ENCODE assay signal across 29 cellular contexts in genomic region chr20:64155258-64156135, GRCh38. TPM values are rescaled to one million over a fixed set of nuclear protein-coding genes. Genes with fewer than 3 reads are reported as not detected.
DNase-seq lines count a peak whose midpoint lies in the region; ATAC-seq and TF ChIP-seq lines count a peak whose summit lies in the region.
"Had no signal": no experiment of that assay in that cellular context is flagged by ENCODE, and none has a peak within 500 bp of the region (broad histone marks: within the 10 kb centered on the region; RNA-seq: fewer than 3 reads in every experiment).

No MANE protein-coding gene starts in this region.

- TF ChIP-seq CTCF in BE2C (IDR thresholded peaks at IDR 0.05; ENCODE audit: low read depth, low read length) (0 out of 2 replicates have a peak, but pooled peaks have one; percentile 6), lower lobe of right lung (IDR thresholded peaks at IDR 0.05) (no peak)

- DNase-seq in BE2C, result peak; percentile 70
- peak; percentile 58 for DNase-seq in H7
- peak; percentile 31 for DNase-seq in lower lobe of right lung
- DNase-seq in NCI-H1436 treated with DMSO at 0.1 percent for 48 hours (lab: John Stamatoyannopoulos, UW), result no peak
- no peak for DNase-seq in stimulated activated effector memory CD8-positive, alpha-beta T cell treated with anti-CD3 and anti-CD28 coated beads, Interleukin-12 subunit alpha, Interleukin-12 subunit beta, amount 100 ng/mL, for 72 hours (ENCODE audit: low spot score in 2 of 2)
- DNase-seq in stimulated activated CD4-positive, alpha-beta T cell treated with anti-CD3 and anti-CD28 coated beads, Interleukin-1b, Interleukin-23, amount 100 ng/mL, for 48 hours, result no peak
- DNase-seq: activated CD4-positive, alpha-beta memory T cell treated with anti-CD3 and anti-CD28 coated beads, Interleukin-2, amount 10 ng/mL, durations not matched to agents 7 days and 5 days; body of pancreas; effector CD8-positive, alpha-beta T cell; foreskin fibroblast; heart right ventricle; HFFc6; KG1; left cardiac atrium; MM.1S; NCI-H1694 treated with DMSO at 0.1 percent for 48 hours; NCI-H774; spleen; stimulated activated CD4-positive, alpha-beta T cell treated with anti-CD3 and anti-CD28 coated beads, Interleukin-4, amount 100 ng/mL, for 24 hours; stimulated activated naive CD4-positive, alpha-beta T cell treated with Interleukin-2 at 50 U/mL for 16 hours; T1000; testis had no signal

- no peak overlapping the region for H3K27ac ChIP-seq in lower lobe of right lung
- H3K27ac ChIP-seq: body of pancreas, heart right ventricle, testis, vagina had no signal

- H3K4me3 ChIP-seq in BE2C (ENCODE audit: low read depth, low read length) (no peak overlapping the region), H7 (ENCODE audit: insufficient read depth, low read depth, low read length) (no peak overlapping the region), lower lobe of right lung (no peak overlapping the region)
- H3K4me3 ChIP-seq: body of pancreas, heart right ventricle, spleen, testis, vagina had no signal

- H3K9me3 Mint-ChIP-seq in stimulated activated effector memory CD8-positive, alpha-beta T cell treated with anti-CD3 and anti-CD28 coated beads, Interleukin-12 subunit alpha, Interleukin-12 subunit beta, amount 100 ng/mL, for 72 hours, result no peaks in the 10 kb centered on the region
- H3K9me3 Mint-ChIP-seq: activated CD4-positive, alpha-beta memory T cell treated with anti-CD3 and anti-CD28 coated beads, Interleukin-2, amount 10 ng/mL, durations not matched to agents 7 days and 5 days; HFFc6 had no signal

- no peaks in the 10 kb centered on the region for H3K27me3 ChIP-seq in BE2C
- H3K27me3 ChIP-seq in H7 (ENCODE audit: control insufficient read depth, insufficient read depth, low read length), result peaks cover 2% of the 10 kb centered on the region
- peaks cover 25% of the 10 kb centered on the region for H3K27me3 ChIP-seq in lower lobe of right lung (ENCODE audit: low read depth)
- H3K27me3 ChIP-seq: body of pancreas, testis, vagina had no signal

- no peak overlapping the region for H3K27ac Mint-ChIP-seq in stimulated activated effector memory CD8-positive, alpha-beta T cell treated with anti-CD3 and anti-CD28 coated beads, Interleukin-12 subunit alpha, Interleukin-12 subunit beta, amount 100 ng/mL, for 72 hours
- H3K27ac Mint-ChIP-seq: activated CD4-positive, alpha-beta memory T cell treated with anti-CD3 and anti-CD28 coated beads, Interleukin-2, amount 10 ng/mL, durations not matched to agents 7 days and 5 days; CD14-positive monocyte; HFFc6 had no signal

- no peaks in the 10 kb centered on the region for H3K36me3 ChIP-seq in BE2C
- no peaks in the 10 kb centered on the region for H3K36me3 ChIP-seq in H7 (replicated peaks; ENCODE audit: control insufficient read depth, insufficient read depth, low read length)
- no peaks in the 10 kb centered on the region for H3K36me3 ChIP-seq in lower lobe of right lung
- H3K36me3 ChIP-seq: heart right ventricle, spleen, vagina had no signal

- H3K4me1 ChIP-seq in BE2C (peaks cover 56% of the 10 kb centered on the region), lower lobe of right lung (no peaks in the 10 kb centered on the region)
- H3K4me1 ChIP-seq: body of pancreas, heart right ventricle, testis, vagina had no signal

- peaks cover 4% of the 10 kb centered on the region for H3K4me1 Mint-ChIP-seq in stimulated activated effector memory CD8-positive, alpha-beta T cell treated with anti-CD3 and anti-CD28 coated beads, Interleukin-12 subunit alpha, Interleukin-12 subunit beta, amount 100 ng/mL, for 72 hours
- H3K4me1 Mint-ChIP-seq: activated CD4-positive, alpha-beta memory T cell treated with anti-CD3 and anti-CD28 coated beads, Interleukin-2, amount 10 ng/mL, durations not matched to agents 7 days and 5 days; CD14-positive monocyte had no signal

- no peaks in the 10 kb centered on the region for H3K36me3 Mint-ChIP-seq in stimulated activated effector memory CD8-positive, alpha-beta T cell treated with anti-CD3 and anti-CD28 coated beads, Interleukin-12 subunit alpha, Interleukin-12 subunit beta, amount 100 ng/mL, for 72 hours
- H3K36me3 Mint-ChIP-seq: CD14-positive monocyte had no signal

- H3K9me3 ChIP-seq in BE2C (no peaks in the 10 kb centered on the region), lower lobe of right lung (no peaks in the 10 kb centered on the region)
- H3K9me3 ChIP-seq: body of pancreas, heart right ventricle, spleen, testis, vagina had no signal

- H3K4me3 Mint-ChIP-seq in stimulated activated effector memory CD8-positive, alpha-beta T cell treated with anti-CD3 and anti-CD28 coated beads, Interleukin-12 subunit alpha, Interleukin-12 subunit beta, amount 100 ng/mL, for 72 hours, result no peak overlapping the region
- H3K4me3 Mint-ChIP-seq: activated CD4-positive, alpha-beta memory T cell treated with anti-CD3 and anti-CD28 coated beads, Interleukin-2, amount 10 ng/mL, durations not matched to agents 7 days and 5 days; CD14-positive monocyte; HFFc6 had no signal

- ATAC-seq in SK-N-SH treated with all-trans-retinoic acid at 6 μM for 48 hours (no peak; the same call in 2 of the 3 replicates), lower lobe of right lung (no peak)
- no peak for ATAC-seq in stimulated activated effector memory CD8-positive, alpha-beta T cell treated with anti-CD3 and anti-CD28 coated beads, Interleukin-12 subunit alpha, Interleukin-12 subunit beta, amount 100 ng/mL, for 72 hours
- ATAC-seq: body of pancreas, heart right ventricle, left cardiac atrium had no signal

- intact Hi-C loops in lower lobe of right lung (cut with DNase I), result no loop called here

TF ChIP-seq in SK-N-SH treated with all-trans-retinoic acid at 6 μM for 48 hours, 23 proteins besides CTCF, POLR2A, EP300 and RAD21:
- TF ChIP-seq ZNF70 (CRISPR knock-in tag; IDR thresholded peaks at IDR 0.05) (peak; percentile 96), SNAI2 (CRISPR knock-in tag; IDR thresholded peaks at IDR 0.05) (no peak), ARNTL (CRISPR knock-in tag; IDR thresholded peaks at IDR 0.05; ENCODE audit: borderline replicate concordance, low read depth) (0 out of 2 replicates have a peak, but pooled peaks have one; percentile 14)

RNA-seq across cellular contexts. Expression of gene MYT1, which starts 8.8 kb away (rescaled TPM):
- 35.0 TPM for polyA plus RNA-seq in BE2C (2012; ENCODE audit: insufficient read depth, insufficient read length, low read depth)
- 0.69 and 2.1 TPM in 2 replicates for total RNA-seq in H7 (2014; rRNA removed; shearing (Covaris generic))
- total RNA-seq in lower lobe of right lung, result not detected
- total RNA-seq: activated CD4-positive, alpha-beta memory T cell treated with anti-CD3 and anti-CD28 coated beads, Interleukin-2, amount 10 ng/mL, durations not matched to agents 7 days and 5 days; HFFc6; osteocyte; vagina had no signal
- polyA plus RNA-seq: CD14-positive monocyte, esophagus had no signal

RNA-seq across cellular contexts. Expression of gene NPBWR2, which starts 48.1 kb away (rescaled TPM):
- polyA plus RNA-seq in BE2C (2012; ENCODE audit: insufficient read depth, insufficient read length, low read depth), result 0.76 TPM
- not detected in 2 replicates for total RNA-seq in H7 (2014; rRNA removed; shearing (Covaris generic))
- not detected for total RNA-seq in lower lobe of right lung
- total RNA-seq: activated CD4-positive, alpha-beta memory T cell treated with anti-CD3 and anti-CD28 coated beads, Interleukin-2, amount 10 ng/mL, durations not matched to agents 7 days and 5 days; body of pancreas; heart right ventricle; HFFc6; left cardiac atrium; OCI-LY7; osteocyte; vagina had no signal
- polyA plus RNA-seq: adipose tissue, CD14-positive monocyte, esophagus, heart right ventricle, spleen had no signal

Comparison
In these comparisons a context has a peak if more than half of its experiments do, and no peak if none do; other contexts are left out.
1. DNase-seq: peak in BE2C (single experiment), H7 (single experiment) and lower lobe of right lung (single experiment); none in NCI-H1436 treated with DMSO at 0.1 percent for 48 hours (single experiment), stimulated activated effector memory CD8-positive, alpha-beta T cell treated with anti-CD3 and anti-CD28 coated beads, Interleukin-12 subunit alpha, Interleukin-12 subunit beta, amount 100 ng/mL, for 72 hours (0 of 2) and stimulated activated CD4-positive, alpha-beta T cell treated with anti-CD3 and anti-CD28 coated beads, Interleukin-1b, Interleukin-23, amount 100 ng/mL, for 48 hours (single experiment).